10 cellular contexts compared by ENCODE assay signal in the genomic region with DNA sequence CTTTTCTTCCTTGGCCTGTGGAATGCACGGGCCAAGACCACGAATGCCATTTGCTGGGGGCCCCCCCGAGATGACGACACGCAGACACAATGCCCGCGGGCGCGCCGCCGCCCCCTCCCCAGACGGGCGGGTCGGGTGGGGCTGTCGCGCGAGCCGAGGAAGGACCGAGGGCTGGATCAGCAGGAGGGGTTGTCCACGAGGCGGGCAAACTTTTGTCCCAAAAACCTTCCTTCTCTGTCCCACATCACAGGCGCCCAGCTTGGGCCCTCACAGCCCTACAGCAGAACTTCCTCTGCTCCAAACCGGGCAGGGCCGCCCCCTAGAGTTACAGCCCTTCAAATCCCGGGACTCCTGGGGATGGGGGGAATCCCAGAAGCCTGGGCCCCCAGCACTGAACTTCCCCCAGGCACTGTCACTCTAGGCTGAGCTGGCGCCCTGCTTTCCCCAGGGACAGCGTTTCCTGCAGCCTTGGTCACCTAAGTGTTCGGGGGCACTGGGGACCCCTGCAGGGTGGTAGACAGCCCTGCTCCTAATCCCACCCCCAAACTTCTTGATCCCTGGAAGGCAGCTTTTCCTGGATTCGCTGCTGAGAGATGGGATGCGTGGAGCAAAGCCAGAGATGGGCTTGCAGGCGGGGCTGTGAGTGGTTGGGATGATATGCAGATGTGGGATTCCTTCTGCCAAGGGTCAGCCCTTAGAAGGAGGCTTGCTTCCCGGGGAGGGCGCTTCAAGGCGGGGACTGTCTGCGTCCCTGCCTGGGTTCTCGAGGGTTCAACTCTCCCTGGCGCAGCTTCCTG. TPM values are rescaled to one million over a fixed set of nuclear protein-coding genes. Genes with fewer than 3 reads are reported as not detected.
A peak's percentile ranks its signal among the peaks of the same experiment; 100 is the strongest.
DNase-seq lines count a peak whose midpoint lies in the region; ATAC-seq and TF ChIP-seq lines count a peak whose summit lies in the region.
"Had no signal": no experiment of that assay in that cellular context is flagged by ENCODE, and none has a peak within 500 bp of the region (broad histone marks: within the 10 kb centered on the region; RNA-seq: fewer than 3 reads in every experiment).

No MANE protein-coding gene starts in this region.

- H3K36me3 Mint-ChIP-seq in activated T-cell treated with anti-CD3 and anti-CD28 coated beads, Interleukin-2, amount 50 U/mL, for 4 hours (ENCODE audit: insufficient read depth), result no peaks in the 10 kb centered on the region
- H3K36me3 Mint-ChIP-seq in immature natural killer cell, result no peaks in the 10 kb centered on the region
- H3K36me3 Mint-ChIP-seq: activated CD8-positive, alpha-beta memory T cell treated with anti-CD3 and anti-CD28 coated beads, Interleukin-2, amount 10 ng/mL, durations not matched to agents 7 days and 5 days had no signal

- WGBS in ectodermal cell, 2 experiments, result 0 to 1% methylated on average over 37 of the region's 37 CpGs
- 1% methylated on average over 21 to 29 of the region's 37 CpGs for WGBS in mesodermal cell (ENCODE audit: insufficient coverage in 2 of 2), 2 experiments

- H3K27ac ChIP-seq in ectodermal cell (ENCODE audit: insufficient read depth, low read depth, low read length, poor library complexity, severe bottlenecking) (no peak overlapping the region), mesodermal cell (ENCODE audit: low read depth, low read length, severe bottlenecking) (peak overlapping the region; percentile 62), upper lobe of right lung (peak overlapping the region; percentile 78)

- TF ChIP-seq CTCF in upper lobe of right lung (IDR thresholded peaks at IDR 0.05), result no peak

- no peaks in the 10 kb centered on the region for H3K9me3 Mint-ChIP-seq in activated T-cell treated with anti-CD3 and anti-CD28 coated beads, Interleukin-2, amount 50 U/mL, for 4 hours
- no peaks in the 10 kb centered on the region for H3K9me3 Mint-ChIP-seq in immature natural killer cell

- no peaks in the 10 kb centered on the region for H3K9me3 ChIP-seq in ectodermal cell (ENCODE audit: control insufficient read depth, low read length)
- no peaks in the 10 kb centered on the region for H3K9me3 ChIP-seq in mesodermal cell (ENCODE audit: control insufficient read depth, low read length)
- H3K9me3 ChIP-seq in upper lobe of right lung, result no peaks in the 10 kb centered on the region

- H3K4me1 Mint-ChIP-seq in activated T-cell treated with anti-CD3 and anti-CD28 coated beads, Interleukin-2, amount 50 U/mL, for 4 hours (ENCODE audit: low read depth), result peaks cover 2% of the 10 kb centered on the region
- H3K4me1 Mint-ChIP-seq in immature natural killer cell, result peaks cover 0 to 2% of the 10 kb centered on the region in 2 donors
- H3K4me1 Mint-ChIP-seq: activated CD8-positive, alpha-beta memory T cell treated with anti-CD3 and anti-CD28 coated beads, Interleukin-2, amount 10 ng/mL, durations not matched to agents 7 days and 5 days had no signal

- H3K27me3 ChIP-seq in ectodermal cell (ENCODE audit: control insufficient read depth, insufficient read depth, low read length, poor library complexity, severe bottlenecking) (peaks cover 19% of the 10 kb centered on the region), upper lobe of right lung (peaks cover 13% of the 10 kb centered on the region)

- H3K27me3 Mint-ChIP-seq in activated T-cell treated with anti-CD3 and anti-CD28 coated beads, Interleukin-2, amount 50 U/mL, for 4 hours (ENCODE audit: low read depth), result peaks cover 35% of the 10 kb centered on the region
- H3K27me3 Mint-ChIP-seq in immature natural killer cell (ENCODE audit: low read depth in 3 of 3), result peaks cover 0 to 8% (median 0%) of the 10 kb centered on the region in 3 donors

- H3K4me1 ChIP-seq in ectodermal cell (ENCODE audit: control insufficient read depth, insufficient read depth, low read length), result peaks cover 40% of the 10 kb centered on the region
- peaks cover 46% of the 10 kb centered on the region for H3K4me1 ChIP-seq in mesodermal cell (ENCODE audit: control insufficient read depth, insufficient read depth, low read length, poor library complexity, severe bottlenecking)
- peaks cover 19% of the 10 kb centered on the region for H3K4me1 ChIP-seq in upper lobe of right lung

- ATAC-seq in activated T-cell treated with anti-CD3 and anti-CD28 coated beads, Interleukin-2, amount 50 U/mL, for 4 hours, result no peak
- ATAC-seq in upper lobe of right lung, result peak; percentile 2
- no peak for ATAC-seq in HG03135 (IDR thresholded peaks at IDR 0.05; ENCODE audit: unreplicated experiment)
- ATAC-seq in GM18870 (IDR thresholded peaks at IDR 0.05; ENCODE audit: unreplicated experiment), result no peak
- ATAC-seq: activated CD8-positive, alpha-beta memory T cell treated with anti-CD3 and anti-CD28 coated beads, Interleukin-2, amount 10 ng/mL, durations not matched to agents 7 days and 5 days had no signal

- H3K4me3 ChIP-seq in ectodermal cell (ENCODE audit: insufficient read depth, low read depth, low read length), result peak overlapping the region; percentile 65
- H3K4me3 ChIP-seq in mesodermal cell (ENCODE audit: extremely low read depth, insufficient read depth, low read length, poor library complexity, severe bottlenecking), result peak overlapping the region; percentile 81
- peak overlapping the region; percentile 54 for H3K4me3 ChIP-seq in upper lobe of right lung

- peak overlapping the region; percentile 47 for H3K4me3 Mint-ChIP-seq in activated T-cell treated with anti-CD3 and anti-CD28 coated beads, Interleukin-2, amount 50 U/mL, for 4 hours
- H3K4me3 Mint-ChIP-seq in immature natural killer cell, result peak overlapping the region in 2 of 5 donors; percentile 38 to 44
- H3K4me3 Mint-ChIP-seq: activated CD8-positive, alpha-beta memory T cell treated with anti-CD3 and anti-CD28 coated beads, Interleukin-2, amount 10 ng/mL, durations not matched to agents 7 days and 5 days had no signal

- H3K36me3 ChIP-seq in ectodermal cell (ENCODE audit: control insufficient read depth, insufficient read depth, low read length), result no peaks in the 10 kb centered on the region
- peaks cover 40% of the 10 kb centered on the region for H3K36me3 ChIP-seq in mesodermal cell (ENCODE audit: control insufficient read depth, insufficient read depth, low read length)
- H3K36me3 ChIP-seq in upper lobe of right lung, result no peaks in the 10 kb centered on the region

- intact Hi-C loops in upper lobe of right lung (cut with DNase I), result no loop called here

- H3K27ac Mint-ChIP-seq in immature natural killer cell, result no peak overlapping the region
- H3K27ac Mint-ChIP-seq: activated CD8-positive, alpha-beta memory T cell treated with anti-CD3 and anti-CD28 coated beads, Interleukin-2, amount 10 ng/mL, durations not matched to agents 7 days and 5 days had no signal

- DNase-seq in activated T-cell treated with anti-CD3 and anti-CD28 coated beads, Interleukin-2, amount 50 U/mL, for 4 hours, result no peak
- DNase-seq in activated T-cell treated with anti-CD3 and anti-CD28 coated beads, Interleukin-2, amount 50 U/mL, for 48 hours, result no peak
- DNase-seq in upper lobe of right lung (no peak), immature natural killer cell (no peak)
- DNase-seq: activated CD8-positive, alpha-beta memory T cell treated with anti-CD3 and anti-CD28 coated beads, Interleukin-2, amount 10 ng/mL, durations not matched to agents 7 days and 5 days; AML-193 had no signal

RNA-seq across cellular contexts. Expression of a gene that starts 1.0 kb away (rescaled TPM):
- under 1 TPM; 0.14 to 0.30 (median 0.21) TPM for total RNA-seq in activated T-cell treated with anti-CD3 and anti-CD28 coated beads, Interleukin-2, amount 50 U/mL, for 4 hours
- polyA plus RNA-seq in ectodermal cell (2013, experiment 1 of 4), result 32.1 TPM
- polyA plus RNA-seq in ectodermal cell (2013, experiment 2 of 4), result 29.5 TPM
- 23.5 TPM for polyA plus RNA-seq in ectodermal cell (2013, experiment 3 of 4)
- polyA plus RNA-seq in ectodermal cell (2013, experiment 4 of 4), result 23.9 TPM
- polyA plus RNA-seq in mesodermal cell (2013, experiment 1 of 2), result 366 TPM
- 331 TPM for polyA plus RNA-seq in mesodermal cell (2013, experiment 2 of 2)
- 37.8 TPM for total RNA-seq in upper lobe of right lung
- not detected for polyA plus RNA-seq in immature natural killer cell

Comparison
In these comparisons a context has a peak if more than half of its experiments do, and no peak if none do; other contexts are left out.
1. RNA of a gene that starts 1.0 kb away (total RNA-seq): 37.8 TPM in upper lobe of right lung (single experiment); 0.14 to 0.30 TPM in activated T-cell treated with anti-CD3 and anti-CD28 coated beads, Interleukin-2, amount 50 U/mL, for 4 hours; every median in the first group is over 10 times any median in the second.
2. Peak in every context shown above with its lines, with median percentiles within 50 percentile points of each other: H3K4me3 ChIP-seq.